Comparison of ENCODE assay signal across 14 cellular contexts in genomic region chr20:25139061-25139705, GRCh38. TPM values are rescaled to one million over a fixed set of nuclear protein-coding genes. Genes with fewer than 3 reads are reported as not detected.
DNase-seq lines count a peak whose midpoint lies in the region; ATAC-seq and TF ChIP-seq lines count a peak whose summit lies in the region.
"Had no signal": no experiment of that assay in that cellular context is flagged by ENCODE, and none has a peak within 500 bp of the region (broad histone marks: within the 10 kb centered on the region; RNA-seq: fewer than 3 reads in every experiment).

No MANE protein-coding gene starts in this region.

- DNase-seq in NCI-H1694 treated with DMSO at 0.1 percent for 48 hours (lab: John Stamatoyannopoulos, UW) (peak; percentile 4), NCI-H1694 (lab: John Stamatoyannopoulos, UW) (no peak), NCI-H146 treated with DMSO at 0.1 percent for 48 hours (lab: John Stamatoyannopoulos, UW; ENCODE audit: unreplicated experiment) (peak; percentile 42), body of pancreas (peak in 2 of 4 donors; percentile 31 to 32), lower lobe of right lung (no peak), T-helper 17 cell (no peak)
- DNase-seq in effector memory CD4-positive, alpha-beta T cell: no peak
- DNase-seq: gastrocnemius medialis, GF-D8, HCEC 1CT, Kasumi-1 had no signal

- H3K9me3 ChIP-seq in body of pancreas: no peaks in the 10 kb centered on the region
- H3K9me3 ChIP-seq in lower lobe of right lung: no peaks in the 10 kb centered on the region
- H3K9me3 ChIP-seq in T-helper 17 cell (ENCODE audit: control insufficient read depth, low read length, poor library complexity, severe bottlenecking): no peaks in the 10 kb centered on the region
- no peaks in the 10 kb centered on the region for H3K9me3 ChIP-seq in effector memory CD4-positive, alpha-beta T cell (ENCODE audit: control insufficient read depth, low read length)
- H3K9me3 ChIP-seq: gastrocnemius medialis, thyroid gland had no signal

- H3K4me1 ChIP-seq in body of pancreas (peaks cover 22% of the 10 kb centered on the region), lower lobe of right lung (no peaks in the 10 kb centered on the region)
- H3K4me1 ChIP-seq in effector memory CD4-positive, alpha-beta T cell (ENCODE audit: control insufficient read depth, insufficient read depth, low read length, poor library complexity, severe bottlenecking): no peaks in the 10 kb centered on the region
- H3K4me1 ChIP-seq: gastrocnemius medialis had no signal

- no peak overlapping the region for H3K27ac Mint-ChIP-seq in T-helper 17 cell

- ATAC-seq in body of pancreas: no peak
- ATAC-seq in lower lobe of right lung: peak; percentile 32 to 71
- ATAC-seq in GM19328 (IDR thresholded peaks at IDR 0.05; ENCODE audit: unreplicated experiment): no peak
- no peak for ATAC-seq in T-helper 17 cell
- ATAC-seq: gastrocnemius medialis had no signal

- TF ChIP-seq CTCF in body of pancreas (IDR thresholded peaks at IDR 0.05) (peak in 4 of 7 experiments; percentile 16 to 49 (median 28)), lower lobe of right lung (IDR thresholded peaks at IDR 0.05) (peak; percentile 19)

- peaks cover 21% of the 10 kb centered on the region for H3K27me3 Mint-ChIP-seq in T-helper 17 cell

- H3K4me3 ChIP-seq in body of pancreas: no peak overlapping the region
- no peak overlapping the region for H3K4me3 ChIP-seq in lower lobe of right lung
- no peak overlapping the region for H3K4me3 ChIP-seq in effector memory CD4-positive, alpha-beta T cell (ENCODE audit: insufficient read depth, low read depth, low read length, poor library complexity, severe bottlenecking)
- H3K4me3 ChIP-seq: gastrocnemius medialis, thyroid gland had no signal

- intact Hi-C loops in body of pancreas (cut with DNase I) (no loop called here), lower lobe of right lung (cut with DNase I) (loop anchor here (10.0 kb wide), 1 partner anchor 46 kb away; no protein-coding TSS in a partner anchor)

- no peaks in the 10 kb centered on the region for H3K27me3 ChIP-seq in body of pancreas
- peaks cover 8% of the 10 kb centered on the region for H3K27me3 ChIP-seq in lower lobe of right lung (ENCODE audit: low read depth)
- no peaks in the 10 kb centered on the region for H3K27me3 ChIP-seq in effector memory CD4-positive, alpha-beta T cell (replicated peaks; ENCODE audit: control insufficient read depth, insufficient read depth, low read length, poor library complexity, severe bottlenecking)
- H3K27me3 ChIP-seq: thyroid gland had no signal

- H3K4me1 Mint-ChIP-seq in T-helper 17 cell: no peaks in the 10 kb centered on the region

- H3K36me3 Mint-ChIP-seq in T-helper 17 cell (ENCODE audit: low read depth): no peaks in the 10 kb centered on the region

- H3K36me3 ChIP-seq in body of pancreas (replicated peaks in 1 of 2; ENCODE audit: insufficient read depth in 1 of 2, low read depth in 2 of 2): no peaks in the 10 kb centered on the region
- H3K36me3 ChIP-seq in lower lobe of right lung: no peaks in the 10 kb centered on the region
- no peaks in the 10 kb centered on the region for H3K36me3 ChIP-seq in effector memory CD4-positive, alpha-beta T cell (ENCODE audit: control insufficient read depth, insufficient read depth, low read length)
- H3K36me3 ChIP-seq: gastrocnemius medialis, thyroid gland had no signal

- H3K27ac ChIP-seq in body of pancreas (no peak overlapping the region), lower lobe of right lung (no peak overlapping the region)
- no peak overlapping the region for H3K27ac ChIP-seq in effector memory CD4-positive, alpha-beta T cell (ENCODE audit: insufficient read depth, low read length, poor library complexity, severe bottlenecking)
- H3K27ac ChIP-seq: gastrocnemius medialis, thyroid gland had no signal

- TF ChIP-seq POLR2A in body of pancreas (IDR thresholded peaks at IDR 0.05): no peak

- WGBS in body of pancreas, 2 donors: 66 to 81% methylated on average over 11 of the region's 11 CpGs

- no peak overlapping the region for H3K4me3 Mint-ChIP-seq in T-helper 17 cell

RNA-seq across cellular contexts. Expression of gene ENTPD6, which starts 56.3 kb away (rescaled TPM):
- total RNA-seq in body of pancreas (10 to 100 TPM; 59.9 to 79.8 TPM), lower lobe of right lung (64.5 TPM), T-helper 17 cell (10 to 100 TPM; 62.5 to 63.2 TPM)

RNA-seq across cellular contexts. Expression of gene VSX1, which starts 57.2 kb away (rescaled TPM):
- total RNA-seq in body of pancreas (under 1 TPM in 1 of 2 donors, not detected in 1; 0.66 TPM), lower lobe of right lung (not detected), T-helper 17 cell (not detected)
- total RNA-seq: pulmonary artery endothelial cell, thyroid gland had no signal

Comparison
In these comparisons a context has a peak if more than half of its experiments do, and no peak if none do; other contexts are left out.
1. DNase-seq: peak in NCI-H1694 treated with DMSO at 0.1 percent for 48 hours (single experiment) and NCI-H146 treated with DMSO at 0.1 percent for 48 hours (single experiment); none in NCI-H1694 (single experiment), lower lobe of right lung (single experiment), T-helper 17 cell (0 of 3) and effector memory CD4-positive, alpha-beta T cell (0 of 3).
2. ATAC-seq: peak in lower lobe of right lung (2 of 2); none in body of pancreas (single experiment), GM19328 (single experiment) and T-helper 17 cell (single experiment).